8 cellular contexts compared by ENCODE assay signal in the genomic region with DNA sequence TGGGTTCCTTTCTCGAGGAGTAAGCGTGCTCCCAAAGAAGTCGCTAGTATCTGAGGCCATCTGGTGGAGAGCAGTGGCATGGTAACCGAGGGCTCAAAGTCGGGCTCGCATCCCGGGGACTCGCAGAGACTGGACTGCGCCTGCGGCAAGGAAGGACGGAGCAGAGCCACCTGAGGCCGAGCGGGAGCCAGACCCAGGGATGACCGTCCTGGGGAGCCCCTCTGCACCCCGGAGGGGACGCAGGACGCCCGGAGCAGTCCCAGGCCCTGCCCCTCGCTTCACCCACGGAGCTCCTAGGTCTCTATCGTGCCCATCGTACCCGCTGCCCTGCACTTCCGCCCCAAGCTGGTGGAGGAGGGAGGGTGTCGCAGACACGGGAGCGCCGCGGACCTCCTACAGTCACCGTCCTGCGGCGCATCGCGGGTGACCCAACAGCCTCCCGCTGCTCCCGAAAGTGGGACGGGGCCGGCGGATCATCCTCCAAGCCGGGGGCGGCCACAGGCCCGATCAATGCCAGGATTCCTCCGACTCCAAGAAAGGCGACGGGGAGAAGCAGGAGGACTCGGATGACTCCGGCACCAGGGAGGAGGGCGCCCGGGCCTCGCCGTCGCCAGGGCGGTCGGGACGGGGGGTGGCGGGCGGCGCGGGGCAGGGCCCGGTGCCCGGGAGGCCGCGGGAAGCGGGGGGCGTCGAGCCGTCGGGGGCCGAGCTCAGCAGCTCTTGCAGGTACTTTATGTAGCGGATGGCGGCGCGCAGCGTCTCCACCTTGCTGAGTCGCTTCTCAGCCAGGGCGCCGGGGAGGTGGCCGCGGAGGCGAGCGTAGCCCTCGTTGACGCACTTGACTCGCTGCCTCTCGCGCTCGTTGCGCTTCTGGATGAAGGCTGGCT. TPM values are rescaled to one million over a fixed set of nuclear protein-coding genes. Genes with fewer than 3 reads are reported as not detected.
DNase-seq lines count a peak whose midpoint lies in the region; ATAC-seq, FAIRE-seq and TF ChIP-seq lines count a peak whose summit lies in the region.

No MANE protein-coding gene starts in this region.

- dilution Hi-C loops in keratinocyte (cut with MboI; ENCODE audit: extremely low pct_ligation_motif_present, low sequenced_read_pairs) = no loop called here

- no peaks in the 10 kb centered on the region for H4K20me1 ChIP-seq in keratinocyte (ENCODE audit: control insufficient read depth, extremely low read depth, insufficient read depth, low read length)

- TF ChIP-seq CTCF in keratinocyte (optimal IDR thresholded peaks at IDR 0.05 in 1 of 3, IDR thresholded peaks at IDR 0.05 in 1 of 3, conservative IDR thresholded peaks at IDR 0.05 in 1 of 3; ENCODE audit: extremely low read depth in 1 of 3, insufficient read depth in 2 of 3, low read length in 3 of 3) = peak; percentile 84 to 90 (median 88)

- H3K9me1 ChIP-seq in keratinocyte (ENCODE audit: control insufficient read depth, extremely low read depth, insufficient read depth, low read length) = no peaks in the 10 kb centered on the region

- H3K79me2 ChIP-seq in ACC112 (ENCODE audit: control insufficient read depth, insufficient read depth, low read length, unreplicated experiment) = no peaks in the 10 kb centered on the region
- H3K79me2 ChIP-seq in keratinocyte (ENCODE audit: control insufficient read depth, insufficient read depth, low read length) = no peaks in the 10 kb centered on the region

- H3K4me1 ChIP-seq in ACC112 (ENCODE audit: control insufficient read depth, insufficient read depth, low read length, unreplicated experiment) = no peaks in the 10 kb centered on the region
- no peaks in the 10 kb centered on the region for H3K4me1 ChIP-seq in keratinocyte (ENCODE audit: control insufficient read depth, extremely low read depth, insufficient read depth, low read length)

- H3K4me2 ChIP-seq in keratinocyte (ENCODE audit: control insufficient read depth, extremely low read depth, insufficient read depth, low read depth, low read length) = peak overlapping the region; percentile 86

- H3K4me3 ChIP-seq in ACC112 (ENCODE audit: low read depth, low read length) (peak overlapping the region; percentile 80), keratinocyte (ENCODE audit: control insufficient read depth in 2 of 3, extremely low read depth in 1 of 3, insufficient read depth in 2 of 3, low read depth in 1 of 3, low read length in 3 of 3) (peak overlapping the region; percentile 41 to 71 (median 53))

- H3K9ac ChIP-seq in keratinocyte (ENCODE audit: control insufficient read depth, extremely low read depth, insufficient read depth, low read length) = peak overlapping the region; percentile 46

- H3K27me3 ChIP-seq in ACC112 (ENCODE audit: insufficient read depth, low read length) = peaks cover 30% of the 10 kb centered on the region
- peaks cover 23% of the 10 kb centered on the region for H3K27me3 ChIP-seq in keratinocyte (ENCODE audit: control insufficient read depth, extremely low read depth, insufficient read depth, low read length)

- ATAC-seq in GM18867 (IDR thresholded peaks at IDR 0.05; ENCODE audit: unreplicated experiment) (peak; percentile 76), HG03159 (IDR thresholded peaks at IDR 0.05; ENCODE audit: unreplicated experiment) (peak; percentile 84)
- ATAC-seq in activated CD4-positive, CD25-positive, alpha-beta regulatory T cell treated with anti-CD3 and anti-CD28 coated beads, Interleukin-2, amount 50 U/mL, for 24 hours = peak; percentile 86 to 89

- DNase-seq in NCI-H226 = peak; percentile 87
- peak; percentile 48 to 83 for DNase-seq in cerebellar nuclear complex (lab: John Stamatoyannopoulos, UW)
- DNase-seq in keratinocyte (ENCODE audit: low read depth, low spot score) = peak; percentile 45
- DNase-seq in stimulated activated CD4-positive, alpha-beta T cell treated with anti-CD3 and anti-CD28 coated beads, Interleukin-12 subunit alpha, Interleukin-12 subunit beta, amount 100 ng/mL, for 48 hours (ENCODE audit: low read depth in 2 of 3, low spot score in 1 of 3) = peak; percentile 69 to 71 (median 70)

- no peak overlapping the region for H3K27ac ChIP-seq in ACC112 (ENCODE audit: low read depth, low read length)
- no peak overlapping the region for H3K27ac ChIP-seq in keratinocyte (ENCODE audit: control insufficient read depth, insufficient read depth, low read length)

- no peaks in the 10 kb centered on the region for H3K36me3 ChIP-seq in ACC112 (ENCODE audit: insufficient read depth, low read length)
- no peaks in the 10 kb centered on the region for H3K36me3 ChIP-seq in keratinocyte (ENCODE audit: control insufficient read depth in 2 of 2, extremely low read depth in 1 of 2, insufficient read depth in 2 of 2, low read length in 2 of 2)

- H2AFZ ChIP-seq in ACC112 (ENCODE audit: low read length, unreplicated experiment) (peak overlapping the region; percentile 41), keratinocyte (ENCODE audit: control insufficient read depth, low read length) (peak overlapping the region; percentile 93)

- FAIRE-seq in keratinocyte (lab: Jason Lieb, UNC) = peak; percentile 90

- no peaks in the 10 kb centered on the region for H3K9me3 ChIP-seq in keratinocyte (ENCODE audit: control insufficient read depth, low read depth, low read length)

RNA-seq across cellular contexts. Expression of a gene that starts 2.3 kb away (rescaled TPM):
- not detected in 3 replicates for polyA plus RNA-seq in keratinocyte
- polyA plus RNA-seq in keratinocyte (2011; ENCODE audit: low read depth) = not detected
- polyA plus RNA-seq in keratinocyte (2011; cell fraction: cytosol; rRNA removed) = not detected in 2 replicates
- polyA plus RNA-seq in keratinocyte (2011; cell fraction: nucleus; rRNA removed) = not detected in 2 replicates
- not detected in 2 replicates for polyA plus RNA-seq in keratinocyte (2012; ENCODE audit: low replicate concordance)
- not detected in 3 replicates for polyA minus RNA-seq in keratinocyte
- polyA minus RNA-seq in keratinocyte (2011; cell fraction: cytosol; rRNA and poly(A)+ RNA removed) = not detected
- polyA minus RNA-seq in keratinocyte (2011; cell fraction: nucleus; rRNA and poly(A)+ RNA removed) = not detected in 2 replicates

RNA-seq across cellular contexts. Expression of a gene that starts 12.5 kb away (rescaled TPM):
- not detected in 3 replicates for polyA plus RNA-seq in keratinocyte
- 0.19 TPM for polyA plus RNA-seq in keratinocyte (2011; ENCODE audit: low read depth)
- 0.04 TPM in 1 of 2 replicates, not detected in the other for polyA plus RNA-seq in keratinocyte (2011; cell fraction: cytosol; rRNA removed)
- polyA plus RNA-seq in keratinocyte (2011; cell fraction: nucleus; rRNA removed) = not detected in 2 replicates
- polyA plus RNA-seq in keratinocyte (2012; ENCODE audit: low replicate concordance) = 0.07 TPM in 1 of 2 replicates, not detected in the other
- polyA minus RNA-seq in keratinocyte = not detected in 3 replicates
- polyA minus RNA-seq in keratinocyte (2011; cell fraction: cytosol; rRNA and poly(A)+ RNA removed) = not detected
- not detected in 2 replicates for polyA minus RNA-seq in keratinocyte (2011; cell fraction: nucleus; rRNA and poly(A)+ RNA removed)

RNA-seq across cellular contexts. Expression of a gene that starts 39.8 kb away (rescaled TPM):
- polyA plus RNA-seq in keratinocyte = 56.0 to 106 TPM (median 59.8 TPM) in 3 replicates
- polyA plus RNA-seq in keratinocyte (2011; ENCODE audit: low read depth) = 16.1 TPM
- polyA plus RNA-seq in keratinocyte (2011; cell fraction: cytosol; rRNA removed) = 54.3 and 55.6 TPM in 2 replicates
- 64.9 and 85.3 TPM in 2 replicates for polyA plus RNA-seq in keratinocyte (2011; cell fraction: nucleus; rRNA removed)
- 26.5 and 49.8 TPM in 2 replicates for polyA plus RNA-seq in keratinocyte (2012; ENCODE audit: low replicate concordance)
- polyA minus RNA-seq in keratinocyte = 77.3 to 171 TPM (median 109 TPM) in 3 replicates
- polyA minus RNA-seq in keratinocyte (2011; cell fraction: cytosol; rRNA and poly(A)+ RNA removed) = 36.3 TPM
- polyA minus RNA-seq in keratinocyte (2011; cell fraction: nucleus; rRNA and poly(A)+ RNA removed) = 25.4 and 26.7 TPM in 2 replicates
